8 cellular contexts compared by ENCODE assay signal in genomic region chr10:102504179-102504975, GRCh38. TPM values are rescaled to one million over a fixed set of nuclear protein-coding genes. Genes with fewer than 3 reads are reported as not detected.
DNase-seq lines count a peak whose midpoint lies in the region; ATAC-seq and TF ChIP-seq lines count a peak whose summit lies in the region.

No MANE protein-coding gene starts in this region.

- no peak for DNase-seq in PC-9
- peak; percentile 59 for DNase-seq in adipocyte (ENCODE audit: low read depth)
- DNase-seq in iPS DF 4.7 (ENCODE audit: extremely low read depth, low spot score) = peak; percentile 38
- DNase-seq in gastrocnemius medialis = no peak
- no peak for DNase-seq in GOT3 (lab: John Stamatoyannopoulos, UW)
- no peak for DNase-seq in SHP77 (lab: John Stamatoyannopoulos, UW)

- BruUV-seq in PC-9 (replicated peaks; lab: Mats Ljungman, UMichigan) = no TSS peak

- in situ Hi-C loops in gastrocnemius medialis (cut with MboI; ENCODE audit: low sequenced_read_pairs in 4 of 4) = no loop called here

- H3K9me3 ChIP-seq in PC-9 (ENCODE audit: insufficient read depth, low read depth) (no peaks in the 10 kb centered on the region), adipocyte (ENCODE audit: control insufficient read depth, low read length) (no peaks in the 10 kb centered on the region), gastrocnemius medialis (no peaks in the 10 kb centered on the region)

- no peak for TF ChIP-seq POLR2A in gastrocnemius medialis (IDR thresholded peaks at IDR 0.05)

- ATAC-seq in gastrocnemius medialis = no peak
- no peak for ATAC-seq in HG02852 (IDR thresholded peaks at IDR 0.05; ENCODE audit: unreplicated experiment)

- no peak overlapping the region for H3K27ac ChIP-seq in PC-9
- H3K27ac ChIP-seq in gastrocnemius medialis = peak overlapping the region; percentile 86 to 99 (median 91)

- H3K36me3 ChIP-seq in PC-9 (ENCODE audit: low read depth) = no peaks in the 10 kb centered on the region
- peaks cover under 1% of the 10 kb centered on the region for H3K36me3 ChIP-seq in adipocyte (ENCODE audit: control insufficient read depth, insufficient read depth, low read length, severe bottlenecking)
- H3K36me3 ChIP-seq in gastrocnemius medialis = peaks cover 0 to 7% of the 10 kb centered on the region in 2 donors

- H4K20me1 ChIP-seq in PC-9 (ENCODE audit: insufficient read depth) = peaks cover 10% of the 10 kb centered on the region

- POLR2A ChIA-PET in PC-9 (lab: Charles Lee; ENCODE audit: unreplicated experiment) = interaction anchor here (0.5 to 0.7 kb wide), 2 partner anchors 335 to 685 kb away, joined by 3 read pairs; no protein-coding TSS in a partner anchor

- H3K79me2 ChIP-seq in PC-9 (ENCODE audit: low read depth) = peaks cover 56% of the 10 kb centered on the region

- intact Hi-C loops in PC-9 (cut with micrococcal nuclease; ENCODE audit: unreplicated experiment) = loop anchor here (5.0 to 10.0 kb wide), 2 partner anchors 78 to 350 kb away; partner anchors contain the start of gene NOLC1
- intact Hi-C loops in gastrocnemius medialis (cut with DNase I; ENCODE audit: low total_unique reads) = loop anchor here (5.0 to 10.0 kb wide), 6 partner anchors 93 to 687 kb away; partner anchors contain the start of genes ARL3, OGA, PITX3 and PPRC1

- peak overlapping the region; percentile 84 for H3K4me2 ChIP-seq in PC-9

- no peaks in the 10 kb centered on the region for H3K9me2 ChIP-seq in PC-9 (ENCODE audit: insufficient read depth)

- H3F3A ChIP-seq in PC-9 (ENCODE audit: insufficient read depth, low read depth) = peaks cover 24% of the 10 kb centered on the region

- CTCF ChIA-PET in PC-9 (lab: Charles Lee) = interaction anchor here (0.7 to 1.9 kb wide), 3 partner anchors 79 to 1443 kb away, joined by 3 to 5 read pairs (median 5); partner anchors contain the start of gene KAZALD1

- H3K4me1 ChIP-seq in PC-9 (replicated peaks; ENCODE audit: insufficient read depth) (peaks cover 42% of the 10 kb centered on the region), adipocyte (ENCODE audit: control insufficient read depth, insufficient read depth, low read length) (peaks cover 39% of the 10 kb centered on the region), gastrocnemius medialis (peaks cover 61 to 73% of the 10 kb centered on the region in 2 donors)

- H2AFZ ChIP-seq in PC-9 = peak overlapping the region; percentile 77

- TF ChIP-seq CTCF in PC-9 (conservative IDR thresholded peaks at IDR 0.05) = no peak
- no peak for TF ChIP-seq CTCF in gastrocnemius medialis (IDR thresholded peaks at IDR 0.05 in 4 of 5, conservative IDR thresholded peaks at IDR 0.05 in 1 of 5)

- H3K9ac ChIP-seq in adipocyte (ENCODE audit: low read length) = peak overlapping the region; percentile 95

- H3K4me3 ChIP-seq in GM08714 (ENCODE audit: low read length) (peak overlapping the region; percentile 96), PC-9 (peak overlapping the region; percentile 74), adipocyte (ENCODE audit: low read length) (peak overlapping the region; percentile 97), gastrocnemius medialis (peak overlapping the region; percentile 89 to 97 (median 94))

- H3K27me3 ChIP-seq in PC-9 (ENCODE audit: insufficient read depth, low read depth) (no peaks in the 10 kb centered on the region), adipocyte (replicated peaks; ENCODE audit: control insufficient read depth, insufficient read depth, low read length) (no peaks in the 10 kb centered on the region), gastrocnemius medialis (no peaks in the 10 kb centered on the region)

RNA-seq across cellular contexts. Expression of gene SUFU, which starts 0.6 kb away (rescaled TPM):
- total RNA-seq in PC-9 (2021) (16.9 and 20.2 TPM in 2 replicates), gastrocnemius medialis (10 to 100 TPM in 1 of 4 donors, 1 to 10 TPM in 3; 7.3 to 11.8 (median 7.9) TPM)

RNA-seq across cellular contexts. Expression of gene ACTR1A, which starts 1.9 kb away (rescaled TPM):
- 25.8 and 29.4 TPM in 2 replicates for total RNA-seq in PC-9 (2021)
- 100 to 1,000 TPM; 212 to 261 (median 252) TPM for total RNA-seq in gastrocnemius medialis

RNA-seq across cellular contexts. Expression of gene C10orf95, which starts 53.0 kb away (rescaled TPM):
- 1.0 and 1.4 TPM in 2 replicates for total RNA-seq in PC-9 (2021)
- not detected for total RNA-seq in gastrocnemius medialis

Comparison
In these comparisons a context has a peak if more than half of its experiments do, and no peak if none do; other contexts are left out.
1. DNase-seq: peak in adipocyte (single experiment) and iPS DF 4.7 (single experiment); none in PC-9 (0 of 2), gastrocnemius medialis (0 of 2), GOT3 (single experiment) and SHP77 (0 of 2).
2. Peak in every context shown above with its lines, with median percentiles within 50 percentile points of each other: H3K4me3 ChIP-seq.